11 cellular contexts compared by ENCODE assay signal in genomic region chr6:138971601-138972000, GRCh38.
DNase-seq lines count a peak whose midpoint lies in the region; ATAC-seq and TF ChIP-seq lines count a peak whose summit lies in the region.
"Had no signal": no experiment of that assay in that cellular context is flagged by ENCODE, and none has a peak within 500 bp of the region (broad histone marks: within the 10 kb centered on the region; RNA-seq: fewer than 3 reads in every experiment).

No MANE protein-coding gene starts in this region.

- ATAC-seq in HG02970 (IDR thresholded peaks at IDR 0.05; ENCODE audit: low FRiP score, unreplicated experiment), result no peak

- H3K27ac ChIP-seq in muscle layer of duodenum (ENCODE audit: low read length), result peak overlapping the region; percentile 12

- H3K27me3 ChIP-seq in muscle layer of duodenum (ENCODE audit: low read depth, low read length), result no peaks in the 10 kb centered on the region

- H3K4me1 ChIP-seq in muscle layer of duodenum (ENCODE audit: control insufficient read depth in 1 of 2, insufficient read depth in 2 of 2, low read length in 2 of 2), result peaks cover 20 to 47% of the 10 kb centered on the region in 2 donors

- no peaks in the 10 kb centered on the region for H3K36me3 ChIP-seq in muscle layer of duodenum (ENCODE audit: control insufficient read depth in 1 of 2, insufficient read depth in 2 of 2, low read length in 2 of 2)

- TF ChIP-seq CTCF in AG10803 (conservative IDR thresholded peaks at IDR 0.05; ENCODE audit: low read length), result no peak
- TF ChIP-seq CTCF in epithelial cell of esophagus (IDR thresholded peaks at IDR 0.05; ENCODE audit: insufficient read depth, low read depth, low read length, missing control alignments), result no peak
- TF ChIP-seq CTCF in GM20000 (IDR thresholded peaks at IDR 0.05; ENCODE audit: extremely low read depth, missing control alignments), result no peak

- no peaks in the 10 kb centered on the region for H3K9me3 ChIP-seq in muscle layer of duodenum (ENCODE audit: control insufficient read depth in 1 of 2, low read length in 2 of 2)

- DNase-seq in AG10803 (ENCODE audit: low read depth), result peak; percentile 11
- peak; percentile 46 for DNase-seq in NCI-H69 (lab: John Stamatoyannopoulos, UW)
- DNase-seq in epithelial cell of esophagus (ENCODE audit: low read depth), result peak; percentile 27
- no peak for DNase-seq in GM20000 (ENCODE audit: low spot score)
- DNase-seq in activated CD4-positive, CD25-positive, alpha-beta regulatory T cell (lab: John Stamatoyannopoulos, UW), result no peak
- no peak for DNase-seq in ecto neural progenitor cell (ENCODE audit: low spot score)
- DNase-seq: CD8-positive, alpha-beta T cell; naive B cell; NCI-H2171 treated with DMSO at 0.1 percent for 48 hours had no signal

- H3K4me3 ChIP-seq in AG10803 (ENCODE audit: low read length) (no peak overlapping the region), epithelial cell of esophagus (ENCODE audit: low read length) (no peak overlapping the region), muscle layer of duodenum (ENCODE audit: low read depth in 1 of 2, low read length in 2 of 2) (no peak overlapping the region)

Comparison
In these comparisons a context has a peak if more than half of its experiments do, and no peak if none do; other contexts are left out.
1. DNase-seq: peak in AG10803 (single experiment), NCI-H69 (single experiment) and epithelial cell of esophagus (single experiment); none in GM20000 (single experiment), activated CD4-positive, CD25-positive, alpha-beta regulatory T cell (0 of 4) and ecto neural progenitor cell (single experiment).